In the genomic region with DNA sequence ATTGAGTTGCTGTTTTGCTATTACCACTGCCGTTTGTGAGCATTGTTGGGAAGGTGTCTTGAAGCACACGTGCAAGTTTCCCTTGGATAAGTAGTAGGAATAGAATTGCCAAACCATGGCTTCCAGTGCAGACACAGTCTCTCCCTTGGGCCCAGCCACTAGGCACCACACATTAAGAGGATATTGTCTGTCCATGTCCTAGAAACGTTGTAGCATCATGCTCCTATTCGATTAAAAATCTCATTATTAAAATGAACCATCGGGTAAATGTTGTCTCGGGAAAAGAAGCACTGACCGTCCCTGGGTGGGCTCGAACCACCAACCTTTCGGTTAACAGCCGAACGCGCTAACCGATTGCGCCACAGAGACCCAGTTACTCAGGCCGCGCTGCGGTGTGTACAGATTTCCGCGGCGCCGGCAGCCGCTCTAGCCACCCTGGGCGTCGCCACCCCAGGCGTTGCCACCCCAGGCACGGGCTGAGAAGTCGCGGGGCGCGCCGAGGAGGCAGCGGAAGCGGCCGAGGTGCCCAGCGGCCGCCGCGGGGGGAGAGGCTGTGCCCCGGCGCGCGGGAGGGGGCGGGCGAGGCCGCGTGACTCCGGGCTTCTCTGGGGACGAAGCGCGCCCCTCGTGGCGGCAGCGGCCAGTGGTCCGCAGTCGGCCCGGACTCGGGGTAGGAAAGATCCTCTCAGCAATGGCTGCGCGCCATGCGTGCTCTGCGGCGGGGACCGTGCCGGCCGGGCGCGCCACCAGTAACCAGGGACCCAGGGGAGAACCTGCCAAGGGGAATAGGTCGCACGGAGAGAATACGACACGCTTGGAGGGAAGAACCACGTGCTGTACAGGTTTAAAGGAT, we compare ENCODE assay signal across 8 cellular contexts. TPM values are rescaled to one million over a fixed set of nuclear protein-coding genes. Genes with fewer than 3 reads are reported as not detected.
DNase-seq lines count a peak whose midpoint lies in the region; ATAC-seq and TF ChIP-seq lines count a peak whose summit lies in the region.

No MANE protein-coding gene starts in this region.

- no peaks in the 10 kb centered on the region for H3K36me3 Mint-ChIP-seq in naive thymus-derived CD4-positive, alpha-beta T cell
- H3K36me3 Mint-ChIP-seq in stimulated activated naive B cell treated with anti-CD40 and anti-IgM and Interleukin-4, amounts not matched to agents 10 μg/mL and 1 μg/mL and 100 μg/mL, for 72 hours = peaks cover 0 to 7% of the 10 kb centered on the region in 2 donors

- H3K27me3 Mint-ChIP-seq in naive thymus-derived CD4-positive, alpha-beta T cell = peaks cover 0 to 36% (median 0%) of the 10 kb centered on the region in 5 donors
- H3K27me3 Mint-ChIP-seq in stimulated activated naive B cell treated with anti-CD40 and anti-IgM and Interleukin-4, amounts not matched to agents 10 μg/mL and 1 μg/mL and 100 μg/mL, for 72 hours = no peaks in the 10 kb centered on the region

- H3K4me3 Mint-ChIP-seq in naive thymus-derived CD4-positive, alpha-beta T cell = peak overlapping the region; percentile 72 to 90 (median 88)
- peak overlapping the region; percentile 80 to 88 for H3K4me3 Mint-ChIP-seq in stimulated activated naive B cell treated with anti-CD40 and anti-IgM and Interleukin-4, amounts not matched to agents 10 μg/mL and 1 μg/mL and 100 μg/mL, for 72 hours

- H3K4me3 ChIP-seq in Peyer's patch = peak overlapping the region; percentile 41 to 61 (median 54)
- H3K4me3 ChIP-seq in naive thymus-derived CD4-positive, alpha-beta T cell (ENCODE audit: low read length) = peak overlapping the region; percentile 67

- H3K27ac ChIP-seq in Peyer's patch = peak overlapping the region; percentile 50 to 81 (median 80)
- peak overlapping the region; percentile 38 for H3K27ac ChIP-seq in naive thymus-derived CD4-positive, alpha-beta T cell (ENCODE audit: low read depth, low read length)

- CTCF ChIA-PET in naive thymus-derived CD4-positive, alpha-beta T cell (lab: Charles Lee) = interaction anchor here (0.7 kb wide), 1 partner anchor 58 kb away, joined by 3 read pairs; no protein-coding TSS in a partner anchor

- H3K4me1 Mint-ChIP-seq in naive thymus-derived CD4-positive, alpha-beta T cell = peaks cover 2 to 32% (median 15%) of the 10 kb centered on the region in 7 donors
- H3K4me1 Mint-ChIP-seq in stimulated activated naive B cell treated with anti-CD40 and anti-IgM and Interleukin-4, amounts not matched to agents 10 μg/mL and 1 μg/mL and 100 μg/mL, for 72 hours = peaks cover 28 to 29% of the 10 kb centered on the region in 2 donors

- peaks cover 0 to 6% (median 0%) of the 10 kb centered on the region in 4 donors for H3K4me1 ChIP-seq in Peyer's patch
- H3K4me1 ChIP-seq in naive thymus-derived CD4-positive, alpha-beta T cell (ENCODE audit: control insufficient read depth in 2 of 2, insufficient read depth in 2 of 2, low read length in 2 of 2) = peaks cover 0 to 5% of the 10 kb centered on the region in 2 donors

- no peaks in the 10 kb centered on the region for H3K9me3 ChIP-seq in Peyer's patch
- no peaks in the 10 kb centered on the region for H3K9me3 ChIP-seq in naive thymus-derived CD4-positive, alpha-beta T cell (ENCODE audit: control insufficient read depth in 2 of 3, low read length in 3 of 3)

- POLR2A ChIA-PET in naive thymus-derived CD4-positive, alpha-beta T cell (lab: Charles Lee) = interaction anchor here (1.6 kb wide), 1 partner anchor 61 kb away, joined by 3 read pairs; the partner anchor contains the start of gene ALOX5AP

- DNase-seq in DMS53 (lab: John Stamatoyannopoulos, UW) (peak; percentile 96), Peyer's patch (peak; percentile 88 to 96 (median 92)), activated T-helper 1 cell treated with Interleukin-2 at 50 U/mL for 16 hours (ENCODE audit: low read depth) (peak; percentile 82), fibroblast of gingiva (ENCODE audit: low read depth) (peak; percentile 83)
- peak; percentile 79 to 94 (median 86) for DNase-seq in naive thymus-derived CD4-positive, alpha-beta T cell
- peak; percentile 90 for DNase-seq in stimulated activated naive B cell treated with anti-CD40 and anti-IgM and Interleukin-4, amounts not matched to agents 10 μg/mL and 1 μg/mL and 100 μg/mL, for 72 hours

- peak overlapping the region; percentile 81 to 98 (median 91) for H3K27ac Mint-ChIP-seq in naive thymus-derived CD4-positive, alpha-beta T cell
- H3K27ac Mint-ChIP-seq in stimulated activated naive B cell treated with anti-CD40 and anti-IgM and Interleukin-4, amounts not matched to agents 10 μg/mL and 1 μg/mL and 100 μg/mL, for 72 hours = peak overlapping the region; percentile 98

- TF ChIP-seq POLR2A in Peyer's patch (IDR thresholded peaks at IDR 0.05) = no peak

- H3K36me3 ChIP-seq in Peyer's patch = no peaks in the 10 kb centered on the region
- H3K36me3 ChIP-seq in naive thymus-derived CD4-positive, alpha-beta T cell (ENCODE audit: control insufficient read depth in 2 of 3, insufficient read depth in 3 of 3, low read length in 3 of 3) = no peaks in the 10 kb centered on the region

- no peaks in the 10 kb centered on the region for H3K27me3 ChIP-seq in Peyer's patch
- H3K27me3 ChIP-seq in naive thymus-derived CD4-positive, alpha-beta T cell (ENCODE audit: control insufficient read depth in 2 of 2, insufficient read depth in 2 of 2, low read length in 2 of 2) = no peaks in the 10 kb centered on the region

- intact Hi-C loops in naive thymus-derived CD4-positive, alpha-beta T cell (cut with micrococcal nuclease) = loop anchor here (1.0 to 10.0 kb wide), 9 partner anchors 20 to 822 kb away; partner anchors contain the start of genes HMGB1 (in 2 of the 2), USPL1 (in 2 of the 2) and UBL3 (in 1 of the 2)

- TF ChIP-seq EP300 in Ishikawa (IDR thresholded peaks at IDR 0.05; ENCODE audit: borderline replicate concordance) = no peak

- ATAC-seq in GM21717 (IDR thresholded peaks at IDR 0.05; ENCODE audit: unreplicated experiment) = peak; percentile 82
- peak; percentile 97 for ATAC-seq in naive thymus-derived CD4-positive, alpha-beta T cell
- peak; percentile 92 for ATAC-seq in stimulated activated naive B cell treated with anti-CD40 and anti-IgM and Interleukin-4, amounts not matched to agents 10 μg/mL and 1 μg/mL and 100 μg/mL, for 72 hours (replicated peaks)

- H3K9me3 Mint-ChIP-seq in naive thymus-derived CD4-positive, alpha-beta T cell = peaks cover 0 to 8% (median 0%) of the 10 kb centered on the region in 11 donors
- peaks cover 0 to 2% of the 10 kb centered on the region in 2 donors for H3K9me3 Mint-ChIP-seq in stimulated activated naive B cell treated with anti-CD40 and anti-IgM and Interleukin-4, amounts not matched to agents 10 μg/mL and 1 μg/mL and 100 μg/mL, for 72 hours

- TF ChIP-seq CTCF in Peyer's patch (IDR thresholded peaks at IDR 0.05) = peak; percentile 56 to 69 (median 66)

- TF ChIP-seq RAD21 in Ishikawa (IDR thresholded peaks at IDR 0.05; ENCODE audit: low read depth) = no peak

TF ChIP-seq in Ishikawa, 13 proteins besides CTCF, POLR2A, EP300 and RAD21:
- TF ChIP-seq, protein P1, sequence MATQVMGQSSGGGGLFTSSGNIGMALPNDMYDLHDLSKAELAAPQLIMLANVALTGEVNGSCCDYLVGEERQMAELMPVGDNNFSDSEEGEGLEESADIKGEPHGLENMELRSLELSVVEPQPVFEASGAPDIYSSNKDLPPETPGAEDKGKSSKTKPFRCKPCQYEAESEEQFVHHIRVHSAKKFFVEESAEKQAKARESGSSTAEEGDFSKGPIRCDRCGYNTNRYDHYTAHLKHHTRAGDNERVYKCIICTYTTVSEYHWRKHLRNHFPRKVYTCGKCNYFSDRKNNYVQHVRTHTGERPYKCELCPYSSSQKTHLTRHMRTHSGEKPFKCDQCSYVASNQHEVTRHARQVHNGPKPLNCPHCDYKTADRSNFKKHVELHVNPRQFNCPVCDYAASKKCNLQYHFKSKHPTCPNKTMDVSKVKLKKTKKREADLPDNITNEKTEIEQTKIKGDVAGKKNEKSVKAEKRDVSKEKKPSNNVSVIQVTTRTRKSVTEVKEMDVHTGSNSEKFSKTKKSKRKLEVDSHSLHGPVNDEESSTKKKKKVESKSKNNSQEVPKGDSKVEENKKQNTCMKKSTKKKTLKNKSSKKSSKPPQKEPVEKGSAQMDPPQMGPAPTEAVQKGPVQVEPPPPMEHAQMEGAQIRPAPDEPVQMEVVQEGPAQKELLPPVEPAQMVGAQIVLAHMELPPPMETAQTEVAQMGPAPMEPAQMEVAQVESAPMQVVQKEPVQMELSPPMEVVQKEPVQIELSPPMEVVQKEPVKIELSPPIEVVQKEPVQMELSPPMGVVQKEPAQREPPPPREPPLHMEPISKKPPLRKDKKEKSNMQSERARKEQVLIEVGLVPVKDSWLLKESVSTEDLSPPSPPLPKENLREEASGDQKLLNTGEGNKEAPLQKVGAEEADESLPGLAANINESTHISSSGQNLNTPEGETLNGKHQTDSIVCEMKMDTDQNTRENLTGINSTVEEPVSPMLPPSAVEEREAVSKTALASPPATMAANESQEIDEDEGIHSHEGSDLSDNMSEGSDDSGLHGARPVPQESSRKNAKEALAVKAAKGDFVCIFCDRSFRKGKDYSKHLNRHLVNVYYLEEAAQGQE (IDR thresholded peaks at IDR 0.05; ENCODE audit: low read depth) = no peak
- TF ChIP-seq YY1 (IDR thresholded peaks at IDR 0.05; ENCODE audit: low read depth) (no peak; the same call in 1 of the 2 replicates), EGR1 (IDR thresholded peaks at IDR 0.05) (0 out of 2 replicates have a peak, but pooled peaks have one; percentile 21), CEBPB (IDR thresholded peaks at IDR 0.05) (peak; percentile 81), TCF12 (IDR thresholded peaks at IDR 0.05; ENCODE audit: low read depth) (no peak), ZBTB7A (IDR thresholded peaks at IDR 0.05; ENCODE audit: low read depth) (no peak; the same call in 1 of the 2 replicates), TEAD4 (IDR thresholded peaks at IDR 0.05) (peak; percentile 93)
- TF ChIP-seq, protein P2, sequence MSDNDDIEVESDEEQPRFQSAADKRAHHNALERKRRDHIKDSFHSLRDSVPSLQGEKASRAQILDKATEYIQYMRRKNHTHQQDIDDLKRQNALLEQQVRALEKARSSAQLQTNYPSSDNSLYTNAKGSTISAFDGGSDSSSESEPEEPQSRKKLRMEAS (IDR thresholded peaks at IDR 0.05) = peak; percentile 98
- TF ChIP-seq, protein P3, sequence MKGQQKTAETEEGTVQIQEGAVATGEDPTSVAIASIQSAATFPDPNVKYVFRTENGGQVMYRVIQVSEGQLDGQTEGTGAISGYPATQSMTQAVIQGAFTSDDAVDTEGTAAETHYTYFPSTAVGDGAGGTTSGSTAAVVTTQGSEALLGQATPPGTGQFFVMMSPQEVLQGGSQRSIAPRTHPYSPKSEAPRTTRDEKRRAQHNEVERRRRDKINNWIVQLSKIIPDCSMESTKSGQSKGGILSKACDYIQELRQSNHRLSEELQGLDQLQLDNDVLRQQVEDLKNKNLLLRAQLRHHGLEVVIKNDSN (IDR thresholded peaks at IDR 0.05) = peak; percentile 77

RNA-seq across cellular contexts. Expression of gene USPL1, which starts 56.2 kb away (rescaled TPM):
- total RNA-seq in Peyer's patch = 10 to 100 TPM; 18.1 to 42.9 (median 21.7) TPM
- 10 to 100 TPM; 22.4 to 34.7 (median 30.4) TPM for total RNA-seq in naive thymus-derived CD4-positive, alpha-beta T cell
- polyA plus RNA-seq in naive thymus-derived CD4-positive, alpha-beta T cell = 10 to 100 TPM; 17.4 to 21.9 TPM

Comparison
In these comparisons a context has a peak if more than half of its experiments do, and no peak if none do; other contexts are left out.
1. Peak in every context shown above with its lines: DNase-seq, ATAC-seq, H3K4me3 ChIP-seq and H3K27ac ChIP-seq.